In the genomic region with DNA sequence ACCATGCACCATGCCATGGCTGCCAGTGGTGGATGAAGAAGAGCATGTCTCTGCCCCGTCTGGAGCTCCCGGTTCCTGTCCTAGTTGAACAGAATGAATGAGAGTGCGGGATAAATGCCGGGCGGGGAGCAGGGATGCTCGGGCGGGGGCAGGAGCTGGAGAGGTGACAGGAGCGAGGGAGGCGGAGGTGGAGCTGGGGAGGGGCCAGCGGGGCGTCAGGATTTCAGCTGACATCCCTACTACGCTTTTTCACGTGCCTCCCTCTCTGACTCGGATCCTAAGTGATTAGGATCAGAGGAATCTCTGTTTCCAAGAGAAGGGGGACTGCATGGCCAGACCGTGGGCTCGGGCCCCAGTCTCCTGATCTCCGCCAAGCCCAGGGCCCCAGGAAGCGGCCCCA, we compare ENCODE assay signal across 34 cellular contexts. TPM values are rescaled to one million over a fixed set of nuclear protein-coding genes. Genes with fewer than 3 reads are reported as not detected.
"Had no signal": no experiment of that assay in that cellular context is flagged by ENCODE, and none has a peak within 500 bp of the region (broad histone marks: within the 10 kb centered on the region; RNA-seq: fewer than 3 reads in every experiment).

No MANE protein-coding gene starts in this region.

- H3K9me3 ChIP-seq: left ventricle myocardium inferior, neutrophil, stomach, tibial artery, upper lobe of right lung had no signal

- H3K36me3 ChIP-seq: left ventricle myocardium inferior, neutrophil, stomach, tibial artery, upper lobe of right lung had no signal

- ATAC-seq: activated CD4-positive, alpha-beta T cell treated with anti-CD3 and anti-CD28 coated beads for 36 hours; activated T-cell treated with anti-CD3 and anti-CD28 coated beads, Interleukin-2, amount 50 U/mL, for 72 hours; sciatic nerve; stimulated activated naive B cell treated with anti-CD40 and anti-IgM and Interleukin-4, amounts not matched to agents 10 μg/mL and 1 μg/mL and 100 μg/mL, for 72 hours; upper lobe of right lung had no signal

- H3K27me3 ChIP-seq: upper lobe of right lung had no signal

- H3K4me3 Mint-ChIP-seq: activated CD4-positive, alpha-beta T cell treated with anti-CD3 and anti-CD28 coated beads for 36 hours; activated naive CD8-positive, alpha-beta T cell; activated T-cell treated with anti-CD3 and anti-CD28 coated beads, Interleukin-2, amount 50 U/mL, for 72 hours; central memory CD8-positive, alpha-beta T cell; nephron; stimulated activated naive B cell treated with anti-CD40 and anti-IgM and Interleukin-4, amounts not matched to agents 10 μg/mL and 1 μg/mL and 100 μg/mL, for 72 hours; T-helper 2 cell treated with Interferon-gamma antibody and Interleukin-4, amounts not matched to agents 5 μg/mL and 100 μg/mL, for 36 hours had no signal

- H3K27ac ChIP-seq: left ventricle myocardium inferior, neutrophil, stomach, tibial artery, upper lobe of right lung had no signal

- FAIRE-seq: islet of Langerhans, small intestine had no signal

- H3K36me3 Mint-ChIP-seq: activated naive CD8-positive, alpha-beta T cell; stimulated activated naive B cell treated with anti-CD40 and anti-IgM and Interleukin-4, amounts not matched to agents 10 μg/mL and 1 μg/mL and 100 μg/mL, for 72 hours had no signal

- H3K27ac Mint-ChIP-seq: activated CD4-positive, alpha-beta T cell treated with anti-CD3 and anti-CD28 coated beads for 36 hours; activated naive CD8-positive, alpha-beta T cell; activated T-cell treated with anti-CD3 and anti-CD28 coated beads, Interleukin-2, amount 50 U/mL, for 72 hours; nephron; stimulated activated naive B cell treated with anti-CD40 and anti-IgM and Interleukin-4, amounts not matched to agents 10 μg/mL and 1 μg/mL and 100 μg/mL, for 72 hours; T-helper 2 cell treated with Interferon-gamma antibody and Interleukin-4, amounts not matched to agents 5 μg/mL and 100 μg/mL, for 36 hours had no signal

- DNase-seq: activated CD4-positive, alpha-beta T cell treated with anti-CD3 and anti-CD28 coated beads for 36 hours; activated CD4-positive, CD25-positive, alpha-beta regulatory T cell; activated naive CD4-positive, alpha-beta T cell treated with Interleukin-2 at 50 U/mL for 16 hours; activated T-cell treated with anti-CD3 and anti-CD28 coated beads for 4 hours; activated T-cell treated with anti-CD3 and anti-CD28 coated beads, Interleukin-2, amount 50 U/mL, for 72 hours; anterior cingulate cortex; dermis blood vessel endothelial cell; effector CD4-positive, alpha-beta T cell; erythroblast; foreskin fibroblast; left ventricle myocardium inferior; small intestine; stimulated activated CD4-positive, alpha-beta T cell treated with anti-CD3 and anti-CD28 coated beads, Interleukin-1b, Interleukin-23, amount 100 ng/mL, for 48 hours; stimulated activated CD4-positive, alpha-beta T cell treated with anti-CD3 and anti-CD28 coated beads, Interleukin-4, amount 100 ng/mL, for 4 hours; stimulated activated CD8-positive, alpha-beta memory T cell treated with anti-CD3 and anti-CD28 coated beads, Interleukin-4, amount 100 ng/mL, for 48 hours; stimulated activated naive B cell treated with anti-CD40 and anti-IgM and Interleukin-4, amounts not matched to agents 10 μg/mL and 1 μg/mL and 100 μg/mL, for 72 hours; stomach; T-helper 1 cell; tibial artery; upper lobe of right lung had no signal

- H3K4me3 ChIP-seq: left ventricle myocardium inferior, lung, stomach, tibial artery, upper lobe of right lung had no signal

- H3K9me3 Mint-ChIP-seq: activated T-cell treated with anti-CD3 and anti-CD28 coated beads, Interleukin-2, amount 50 U/mL, for 72 hours; central memory CD8-positive, alpha-beta T cell; nephron; stimulated activated naive B cell treated with anti-CD40 and anti-IgM and Interleukin-4, amounts not matched to agents 10 μg/mL and 1 μg/mL and 100 μg/mL, for 72 hours; T-helper 2 cell treated with Interferon-gamma antibody and Interleukin-4, amounts not matched to agents 5 μg/mL and 100 μg/mL, for 36 hours had no signal

RNA-seq across cellular contexts. Expression of a gene that starts 47.3 kb away (rescaled TPM):
- total RNA-seq: dermis blood vessel endothelial cell, posterior vena cava, sciatic nerve had no signal

RNA-seq across cellular contexts. Expression of a gene that starts 52.7 kb away (rescaled TPM):
- total RNA-seq: activated CD4-positive, alpha-beta T cell treated with anti-CD3 and anti-CD28 coated beads for 36 hours; activated T-cell treated with anti-CD3 and anti-CD28 coated beads, Interleukin-2, amount 50 U/mL, for 72 hours; bronchial epithelial cell; dermis blood vessel endothelial cell; lung; mucosa of gallbladder; osteocyte; posterior vena cava; renal cortical epithelial cell; sciatic nerve; stomach; upper lobe of right lung had no signal
- polyA plus RNA-seq: adipose tissue, lung, stomach had no signal
